In the genomic region with DNA sequence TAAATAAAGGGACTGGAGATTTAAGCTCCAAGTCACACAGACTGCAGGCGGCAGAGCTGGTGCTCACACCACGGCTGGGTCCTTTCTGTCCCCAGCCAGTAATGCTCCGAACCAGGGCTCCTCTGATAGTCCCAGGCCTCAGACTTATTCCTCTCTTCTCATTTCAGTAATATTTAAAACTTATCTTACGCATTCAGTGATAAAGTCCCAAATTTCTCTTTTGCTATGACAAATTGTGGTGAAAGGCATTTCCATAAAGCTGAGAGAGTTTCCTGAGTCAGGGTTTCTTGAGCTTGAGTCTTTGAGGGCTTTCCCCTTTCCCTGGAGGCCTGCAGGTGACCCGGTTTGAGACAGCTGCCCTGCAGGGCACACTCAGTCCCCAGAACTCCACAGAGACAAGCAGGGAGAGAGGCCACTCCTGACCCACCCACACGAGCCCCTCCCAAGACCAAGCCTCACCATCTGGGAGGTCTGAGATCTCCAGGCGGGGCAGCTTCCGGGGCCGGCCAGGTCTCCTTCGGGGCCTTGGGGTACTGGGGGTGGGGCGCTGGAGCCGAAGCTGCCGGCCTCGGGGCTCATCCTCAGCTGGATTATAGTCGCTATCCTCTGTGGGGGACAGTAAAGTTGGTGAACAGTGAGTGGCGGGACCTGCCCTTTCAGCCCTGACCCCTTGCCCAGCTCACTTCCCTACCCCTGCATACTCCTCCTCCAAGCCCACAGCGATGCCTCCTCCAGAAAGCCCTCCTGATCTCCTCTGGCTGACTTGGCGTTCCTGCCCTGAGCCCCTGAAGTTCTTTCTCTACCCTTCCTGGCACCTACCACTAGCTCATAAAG, we compare ENCODE assay signal across 17 cellular contexts. TPM values are rescaled to one million over a fixed set of nuclear protein-coding genes. Genes with fewer than 3 reads are reported as not detected.
DNase-seq lines count a peak whose midpoint lies in the region; ATAC-seq, FAIRE-seq and TF ChIP-seq lines count a peak whose summit lies in the region.
"Had no signal": no experiment of that assay in that cellular context is flagged by ENCODE, and none has a peak within 500 bp of the region (broad histone marks: within the 10 kb centered on the region; RNA-seq: fewer than 3 reads in every experiment).

No MANE protein-coding gene starts in this region.

- ATAC-seq in K562 (no peak), GM21786 (IDR thresholded peaks at IDR 0.05; ENCODE audit: unreplicated experiment) (no peak)
- ATAC-seq: natural killer cell had no signal

- no peaks in the 10 kb centered on the region for H3K9me3 Mint-ChIP-seq in activated T-cell treated with anti-CD3 and anti-CD28 coated beads, Interleukin-2, amount 50 U/mL, for 24 hours
- no peaks in the 10 kb centered on the region for H3K9me3 Mint-ChIP-seq in H9
- H3K9me3 Mint-ChIP-seq: activated naive CD8-positive, alpha-beta T cell treated with anti-CD3 and anti-CD28 coated beads, Interleukin-2, amount 10 ng/mL, durations not matched to agents 7 days and 5 days; natural killer cell had no signal

- peak overlapping the region; percentile 61 for H3K27ac Mint-ChIP-seq in activated T-cell treated with anti-CD3 and anti-CD28 coated beads, Interleukin-2, amount 50 U/mL, for 24 hours
- peak overlapping the region in 1 of 3 experiments; percentile 82; a peak in 2 of 7 replicates for H3K27ac Mint-ChIP-seq in H9
- H3K27ac Mint-ChIP-seq: activated naive CD8-positive, alpha-beta T cell treated with anti-CD3 and anti-CD28 coated beads, Interleukin-2, amount 10 ng/mL, durations not matched to agents 7 days and 5 days; natural killer cell had no signal

- no peak overlapping the region for H2BK12ac ChIP-seq in H9 (ENCODE audit: insufficient read length, low read depth, low read length)

- no peak for FAIRE-seq in K562 (lab: Jason Lieb, UNC)
- FAIRE-seq: bronchial epithelial cell had no signal

- no peak for TF ChIP-seq EP300 in K562 (IDR thresholded peaks at IDR 0.05; ENCODE audit: low read length)
- TF ChIP-seq EP300 in sigmoid colon (IDR thresholded peaks at IDR 0.05), result no peak

- BruUV-seq in K562 (replicated peaks; lab: Mats Ljungman, UMichigan), result no TSS peak

- H3K79me1 ChIP-seq in H9 (ENCODE audit: insufficient read depth, low read depth, low read length, poor library complexity, severe bottlenecking), result no peaks in the 10 kb centered on the region

- no peaks in the 10 kb centered on the region for H3K9me3 ChIP-seq in H9 (ENCODE audit: control insufficient read depth, low read depth, low read length)
- H3K9me3 ChIP-seq in K562 (replicated peaks; ENCODE audit: control insufficient read depth, insufficient read depth, low read depth, low read length), result no peaks in the 10 kb centered on the region
- no peaks in the 10 kb centered on the region for H3K9me3 ChIP-seq in sigmoid colon
- H3K9me3 ChIP-seq in Karpas-422 (ENCODE audit: low read length), result no peaks in the 10 kb centered on the region
- H3K9me3 ChIP-seq: esophagus muscularis mucosa had no signal

- no peak overlapping the region for H3K4me3 Mint-ChIP-seq in activated T-cell treated with anti-CD3 and anti-CD28 coated beads, Interleukin-2, amount 50 U/mL, for 24 hours
- no peak overlapping the region for H3K4me3 Mint-ChIP-seq in H9
- H3K4me3 Mint-ChIP-seq: activated naive CD8-positive, alpha-beta T cell treated with anti-CD3 and anti-CD28 coated beads, Interleukin-2, amount 10 ng/mL, durations not matched to agents 7 days and 5 days; natural killer cell had no signal

- TF ChIP-seq POLR2A in K562 (conservative IDR thresholded peaks at IDR 0.05) (no peak), sigmoid colon (IDR thresholded peaks at IDR 0.05) (no peak)

- no peak overlapping the region for H2BK120ac ChIP-seq in H9 (ENCODE audit: low read depth, low read length, poor library complexity, severe bottlenecking)

- H3K23me2 ChIP-seq in H9 (ENCODE audit: insufficient read length, low read depth, low read length, poor library complexity, severe bottlenecking), result peaks cover 2% of the 10 kb centered on the region

- TF ChIP-seq RAD21 in K562 (CRISPR knock-in tag; conservative IDR thresholded peaks at IDR 0.05 in 1 of 2, IDR thresholded peaks at IDR 0.05 in 1 of 2), result no peak

- H3K4ac ChIP-seq in H9 (ENCODE audit: low read depth, low read length), result no peak overlapping the region

- H3K14ac ChIP-seq in H9 (ENCODE audit: insufficient read depth, low read length), result no peak overlapping the region

- H3K79me2 ChIP-seq in H9 (ENCODE audit: insufficient read depth, low read length) (no peaks in the 10 kb centered on the region), K562 (ENCODE audit: control insufficient read depth, insufficient read depth, low read length) (peaks cover 3% of the 10 kb centered on the region; the same call in 1 of the 3 replicates), Karpas-422 (ENCODE audit: low read length) (peaks cover 18% of the 10 kb centered on the region)

- H4K8ac ChIP-seq in H9 (replicated peaks; ENCODE audit: insufficient read length, low read depth, low read length), result no peak overlapping the region

- H3K27me3 Mint-ChIP-seq in activated T-cell treated with anti-CD3 and anti-CD28 coated beads, Interleukin-2, amount 50 U/mL, for 24 hours, result no peaks in the 10 kb centered on the region
- no peaks in the 10 kb centered on the region for H3K27me3 Mint-ChIP-seq in H9 (ENCODE audit: low read depth)
- H3K27me3 Mint-ChIP-seq: activated naive CD8-positive, alpha-beta T cell treated with anti-CD3 and anti-CD28 coated beads, Interleukin-2, amount 10 ng/mL, durations not matched to agents 7 days and 5 days had no signal

- no peak overlapping the region for H2AK5ac ChIP-seq in H9 (ENCODE audit: insufficient read length, low read length)

- no peak overlapping the region for H3K9ac ChIP-seq in H9 (ENCODE audit: extremely low read depth, insufficient read length, low read length)
- H3K9ac ChIP-seq in K562 (ENCODE audit: insufficient read depth in 1 of 2, low read depth in 2 of 2, low read length in 2 of 2), result peak overlapping the region in 1 of 2 experiments; percentile 78; a peak in 2 of 4 replicates
- H3K9ac ChIP-seq in Karpas-422 (ENCODE audit: low read length), result no peak overlapping the region

- H3K36me3 Mint-ChIP-seq in activated T-cell treated with anti-CD3 and anti-CD28 coated beads, Interleukin-2, amount 50 U/mL, for 24 hours (ENCODE audit: low read depth), result peaks cover 91% of the 10 kb centered on the region
- peaks cover 12 to 62% (median 41%) of the 10 kb centered on the region in 3 experiments; a peak in 6 of 7 replicates for H3K36me3 Mint-ChIP-seq in H9 (ENCODE audit: insufficient read depth in 1 of 3, low read depth in 3 of 3)
- H3K36me3 Mint-ChIP-seq: natural killer cell had no signal

- no peak overlapping the region for H3K56ac ChIP-seq in H9 (ENCODE audit: insufficient read length, low read depth, low read length)

- no peak overlapping the region for H3T11ph ChIP-seq in H9 (ENCODE audit: low read length)

- TF ChIP-seq CTCF in H9 (conservative IDR thresholded peaks at IDR 0.05) (no peak), K562 (IDR thresholded peaks at IDR 0.05 in 2 of 3, conservative IDR thresholded peaks at IDR 0.05 in 1 of 3; ENCODE audit: insufficient read depth in 2 of 3, low read depth in 1 of 3, low read length in 3 of 3) (no peak), sigmoid colon (IDR thresholded peaks at IDR 0.05) (no peak)

- no peak overlapping the region for H2BK15ac ChIP-seq in H9 (ENCODE audit: low read depth, low read length)

- no peaks in the 10 kb centered on the region for H3K9me1 ChIP-seq in K562 (ENCODE audit: control insufficient read depth, insufficient read depth, low read length)

- no peak overlapping the region for H3K4me3 ChIP-seq in K562
- H3K4me3 ChIP-seq in sigmoid colon, result no peak overlapping the region
- no peak overlapping the region for H3K4me3 ChIP-seq in Karpas-422 (ENCODE audit: low read length)
- H3K4me3 ChIP-seq: dorsolateral prefrontal cortex, esophagus muscularis mucosa had no signal

- H4K91ac ChIP-seq in H9 (ENCODE audit: insufficient read length, low read depth, low read length), result no peak overlapping the region

- no peak overlapping the region for H2BK20ac ChIP-seq in H9 (ENCODE audit: low read depth, low read length, poor library complexity, severe bottlenecking)

- POLR2A ChIA-PET in K562 (lab: Yijun Ruan, JAX), result interaction anchor here (1.0 to 1.9 kb wide), 3 partner anchors 7 to 31 kb away, joined by 3 to 10 read pairs (median 3); partner anchors contain the start of gene PCIF1

- H3K4me1 ChIP-seq in H9 (ENCODE audit: insufficient read depth, low read length) (no peaks in the 10 kb centered on the region), K562 (replicated peaks in 1 of 2; ENCODE audit: control insufficient read depth in 2 of 2, insufficient read depth in 2 of 2, low read length in 2 of 2) (peaks cover 5 to 27% of the 10 kb centered on the region in 2 experiments; a peak in 4 of 5 replicates), sigmoid colon (peaks cover 0 to 20% (median 12%) of the 10 kb centered on the region in 4 donors), Karpas-422 (ENCODE audit: low read length) (peaks cover 13% of the 10 kb centered on the region)

- intact Hi-C loops in K562 (cut with micrococcal nuclease) (no loop called here), sigmoid colon (cut with DNase I) (no loop called here)

- CTCF ChIA-PET in K562 (lab: Yijun Ruan, JAX; ENCODE audit: low intra/inter-chr PET ratio), result interaction anchor here (0.7 kb wide), 1 partner anchor 190 kb away, joined by 3 read pairs; no protein-coding TSS in a partner anchor

- no peaks in the 10 kb centered on the region for H3K9me2 ChIP-seq in Karpas-422 (replicated peaks; ENCODE audit: insufficient read depth, low read length)

- H4K5ac ChIP-seq in H9 (ENCODE audit: insufficient read length, low read depth, low read length), result no peak overlapping the region

- H3K27me3 ChIP-seq in H9 (ENCODE audit: insufficient read depth, low read length) (no peaks in the 10 kb centered on the region), K562 (ENCODE audit: control insufficient read depth in 2 of 2, insufficient read depth in 2 of 2, low read length in 2 of 2) (no peaks in the 10 kb centered on the region), sigmoid colon (no peaks in the 10 kb centered on the region), Karpas-422 (ENCODE audit: low read length) (no peaks in the 10 kb centered on the region)
- H3K27me3 ChIP-seq: dorsolateral prefrontal cortex, esophagus muscularis mucosa had no signal

- no peak overlapping the region for H3K18ac ChIP-seq in H9 (ENCODE audit: insufficient read length, low read depth, low read length)

- in situ Hi-C loops in K562 (cut with MboI), result no loop called here

- H3K27ac ChIP-seq in H9 (ENCODE audit: insufficient read length, low read depth, low read length) (no peak overlapping the region), K562 (ENCODE audit: extremely low read depth, low read depth, low read length) (no peak overlapping the region), sigmoid colon (no peak overlapping the region), Karpas-422 (ENCODE audit: low read length) (no peak overlapping the region)
- H3K27ac ChIP-seq: dorsolateral prefrontal cortex, esophagus muscularis mucosa had no signal

- peaks cover 21% of the 10 kb centered on the region for H3K4me1 Mint-ChIP-seq in activated T-cell treated with anti-CD3 and anti-CD28 coated beads, Interleukin-2, amount 50 U/mL, for 24 hours (ENCODE audit: low read depth)
- H3K4me1 Mint-ChIP-seq in H9, result peaks cover 6% of the 10 kb centered on the region in 2 experiments

- H3K4me2 ChIP-seq in H9 (ENCODE audit: insufficient read depth, insufficient read length, low read length) (no peak overlapping the region), K562 (ENCODE audit: insufficient read depth, low read length) (no peak overlapping the region), Karpas-422 (ENCODE audit: low read depth, low read length, poor library complexity, severe bottlenecking) (no peak overlapping the region)

- DNase-seq in activated T-cell treated with anti-CD3 and anti-CD28 coated beads, Interleukin-2, amount 50 U/mL, for 24 hours, result no peak
- DNase-seq in activated T-cell treated with anti-CD3 and anti-CD28 coated beads, Interleukin-2, amount 50 U/mL, for 1 hour, result no peak
- DNase-seq in H9, result peak; percentile 14
- peak in 1 of 4 experiments; percentile 18 for DNase-seq in K562 (ENCODE audit: extremely low read depth in 1 of 4, low spot score in 3 of 4)
- peak; percentile 59 for DNase-seq in sigmoid colon
- no peak for DNase-seq in Karpas-422
- no peak for DNase-seq in T-helper 2 cell
- DNase-seq: activated naive CD8-positive, alpha-beta T cell treated with anti-CD3 and anti-CD28 coated beads, Interleukin-2, amount 10 ng/mL, durations not matched to agents 7 days and 5 days; DND-41; natural killer cell; NCI-H1694; stimulated activated CD4-positive, alpha-beta T cell treated with anti-CD3 and anti-CD28 coated beads, Interleukin-15, amount 100 ng/mL, for 24 hours had no signal

- H2AFZ ChIP-seq in H9 (ENCODE audit: low read length) (no peak overlapping the region), K562 (ENCODE audit: low read depth, low read length) (no peak overlapping the region), Karpas-422 (ENCODE audit: low read length) (no peak overlapping the region)

- H2BK5ac ChIP-seq in H9 (ENCODE audit: insufficient read length, low read length), result no peak overlapping the region

- H3K23ac ChIP-seq in H9 (ENCODE audit: insufficient read length, low read depth, low read length), result no peak overlapping the region

- no peaks in the 10 kb centered on the region for H4K20me1 ChIP-seq in H9 (ENCODE audit: control insufficient read depth, insufficient read depth, insufficient read length)
- peaks cover 6% of the 10 kb centered on the region; the same call in 1 of the 2 replicates for H4K20me1 ChIP-seq in K562 (replicated peaks; ENCODE audit: control insufficient read depth, insufficient read depth, low read length)
- H4K20me1 ChIP-seq in Karpas-422 (ENCODE audit: insufficient read depth, low read depth, low read length), result no peaks in the 10 kb centered on the region

- no CpG with 5 or more reads among the region's 18 CpGs for WGBS in H9 (ENCODE audit: extremely low coverage, insufficient read length, low lambda C conversion rate)
- 84% methylated on average over 16 of the region's 18 CpGs for WGBS in K562 (ENCODE audit: insufficient coverage, low coverage, missing lambda C conversion rate)
- 88 to 89% methylated on average over 18 of the region's 18 CpGs for WGBS in sigmoid colon, 2 donors

- H3K36me3 ChIP-seq in K562 (ENCODE audit: control insufficient read depth, insufficient read depth, low read length) (peaks cover 80% of the 10 kb centered on the region; the same call in 2 of the 3 replicates), sigmoid colon (peaks cover 47 to 93% (median 80%) of the 10 kb centered on the region in 4 donors), Karpas-422 (ENCODE audit: insufficient read depth, low read length) (peaks cover 18% of the 10 kb centered on the region; the same call in 1 of the 2 replicates)

RNA-seq across cellular contexts. Expression of gene ZNF335, which starts 6.6 kb away (rescaled TPM):
- 19.7 and 21.1 TPM in 2 replicates for total RNA-seq in H9 (2021)
- total RNA-seq in K562 (2011; cell fraction: chromatin; rRNA removed; ENCODE audit: low replicate concordance), result 44.9 and 117 TPM in 2 replicates
- 57.4 and 66.4 TPM in 2 replicates for total RNA-seq in K562 (2011; cell fraction: nucleolus; rRNA removed)
- 50.4 and 55.9 TPM in 2 replicates for total RNA-seq in K562 (2011; cell fraction: nucleoplasm; rRNA removed)
- total RNA-seq in K562 (2014; rRNA removed), result 11.6 and 14.0 TPM in 2 replicates
- 3.3 and 4.3 TPM in 2 replicates for total RNA-seq in K562 (2014; rRNA removed; fragmentation: Illumina TruSeq; extraction: Trizol)
- 7.6 and 7.7 TPM in 2 replicates for total RNA-seq in K562 (2015; rRNA removed; fragmentation: Illumina TruSeq; extraction: Trizol)
- 13.8 and 16.0 TPM in 2 replicates for total RNA-seq in K562 (2021)
- polyA plus RNA-seq in K562 (2011; rRNA removed), result 4.8 and 9.5 TPM in 2 replicates
- 5.6 and 9.3 TPM in 2 replicates for polyA plus RNA-seq in K562 (2011; cell fraction: cytosol; rRNA removed)
- 35.4 and 61.3 TPM in 2 replicates for polyA plus RNA-seq in K562 (2011; cell fraction: nucleus; rRNA removed)
- 8.2 and 13.0 TPM in 2 replicates for polyA plus RNA-seq in K562 (2012)
- polyA plus RNA-seq in K562 (2014; fragmentation: Illumina TruSeq; extraction: Trizol), result 9.0 and 12.6 TPM in 2 replicates
- polyA plus RNA-seq in K562 (2014; fragmentation: Nextera tagmentation; extraction: Ambion mirVana), result under 1 TPM; 0.39 to 0.50 TPM
- 10.4 and 13.2 TPM in 2 replicates for polyA plus RNA-seq in K562 (2014; rRNA removed)
- 8.5 and 9.4 TPM in 2 replicates for polyA minus RNA-seq in K562 (2011; rRNA and poly(A)+ RNA removed)
- 6.1 and 7.8 TPM in 2 replicates for polyA minus RNA-seq in K562 (2011; cell fraction: cytosol; rRNA and poly(A)+ RNA removed)
- 23.6 and 24.7 TPM in 2 replicates for polyA minus RNA-seq in K562 (2011; cell fraction: nucleus; rRNA and poly(A)+ RNA removed)
- total RNA-seq in sigmoid colon, result 10 to 100 TPM; 12.0 to 24.4 (median 14.9) TPM
- 10 to 100 TPM in 1 of 3 donors, 1 to 10 TPM in 2; 5.4 to 17.1 (median 5.5) TPM for polyA plus RNA-seq in sigmoid colon
- total RNA-seq in Karpas-422 (2014; rRNA removed; shearing (Covaris generic); ENCODE audit: low replicate concordance), result 13.2 and 20.3 TPM in 2 replicates

RNA-seq across cellular contexts. Expression of gene PCIF1, which starts 30.9 kb away (rescaled TPM):
- total RNA-seq in H9 (2021) (26.6 and 26.8 TPM in 2 replicates), K562 (2014; rRNA removed) (9.8 and 12.3 TPM in 2 replicates), K562 (2014; rRNA removed; fragmentation: Illumina TruSeq; extraction: Trizol) (7.7 and 9.6 TPM in 2 replicates), K562 (2015; rRNA removed; fragmentation: Illumina TruSeq; extraction: Trizol) (9.7 and 11.3 TPM in 2 replicates), K562 (2021) (29.4 and 30.0 TPM in 2 replicates), sigmoid colon (10 to 100 TPM; 31.4 to 39.3 (median 32.5) TPM)
- total RNA-seq in K562 (2011; cell fraction: chromatin; rRNA removed; ENCODE audit: low replicate concordance), result 23.1 and 62.7 TPM in 2 replicates
- 46.3 and 47.2 TPM in 2 replicates for total RNA-seq in K562 (2011; cell fraction: nucleolus; rRNA removed)
- 25.7 and 30.1 TPM in 2 replicates for total RNA-seq in K562 (2011; cell fraction: nucleoplasm; rRNA removed)
- polyA plus RNA-seq in K562 (2011; rRNA removed) (11.1 and 15.3 TPM in 2 replicates), K562 (2014; fragmentation: Illumina TruSeq; extraction: Trizol) (27.8 and 33.7 TPM in 2 replicates), K562 (2014; fragmentation: Nextera tagmentation; extraction: Ambion mirVana) (10 to 100 TPM in 1 of 2 experiments, 1 to 10 TPM in 1; 5.8 to 12.9 TPM), K562 (2014; rRNA removed) (18.9 and 20.0 TPM in 2 replicates), sigmoid colon (10 to 100 TPM; 26.4 to 37.8 (median 27.2) TPM)
- polyA plus RNA-seq in K562 (2011; cell fraction: cytosol; rRNA removed), result 20.6 and 30.6 TPM in 2 replicates
- polyA plus RNA-seq in K562 (2011; cell fraction: nucleus; rRNA removed), result 50.4 and 55.2 TPM in 2 replicates
- polyA plus RNA-seq in K562 (2012), result 25.3 and 34.4 TPM in 2 replicates
- 10.7 and 11.1 TPM in 2 replicates for polyA minus RNA-seq in K562 (2011; rRNA and poly(A)+ RNA removed)
- polyA minus RNA-seq in K562 (2011; cell fraction: cytosol; rRNA and poly(A)+ RNA removed), result 15.3 and 20.8 TPM in 2 replicates
- 29.6 and 39.9 TPM in 2 replicates for polyA minus RNA-seq in K562 (2011; cell fraction: nucleus; rRNA and poly(A)+ RNA removed)
- 10.0 and 12.0 TPM in 2 replicates for total RNA-seq in Karpas-422 (2014; rRNA removed; shearing (Covaris generic); ENCODE audit: low replicate concordance)

RNA-seq across cellular contexts. Expression of gene MMP9, which starts 43.3 kb away (rescaled TPM):
- total RNA-seq in H9 (2021) (2.0 and 2.7 TPM in 2 replicates), K562 (2014; rRNA removed) (0.04 TPM in 1 of 2 replicates, not detected in the other), K562 (2014; rRNA removed; fragmentation: Illumina TruSeq; extraction: Trizol) (not detected in 2 replicates), K562 (2015; rRNA removed; fragmentation: Illumina TruSeq; extraction: Trizol) (not detected in 2 replicates), K562 (2021) (not detected in 2 replicates), sigmoid colon (under 1 TPM in 1 of 4 donors, not detected in 3; 0.27 TPM)
- total RNA-seq in K562 (2011; cell fraction: chromatin; rRNA removed; ENCODE audit: low replicate concordance), result not detected in 2 replicates
- not detected in 2 replicates for total RNA-seq in K562 (2011; cell fraction: nucleolus; rRNA removed)
- total RNA-seq in K562 (2011; cell fraction: nucleoplasm; rRNA removed), result not detected in 2 replicates
- polyA plus RNA-seq in K562 (2011; rRNA removed) (not detected in 2 replicates), K562 (2014; fragmentation: Illumina TruSeq; extraction: Trizol) (not detected in 2 replicates), K562 (2014; fragmentation: Nextera tagmentation; extraction: Ambion mirVana) (not detected), K562 (2014; rRNA removed) (0.07 TPM in 1 of 2 replicates, not detected in the other), sigmoid colon (10 to 100 TPM in 1 of 3 donors, 1 to 10 TPM in 1, under 1 TPM in 1; 0.60 to 27.1 (median 2.5) TPM)
- polyA plus RNA-seq in K562 (2011; cell fraction: cytosol; rRNA removed), result 0.03 TPM in 1 of 2 replicates, not detected in the other
- not detected in 2 replicates for polyA plus RNA-seq in K562 (2011; cell fraction: nucleus; rRNA removed)
- 0.04 TPM in 1 of 2 replicates, not detected in the other for polyA plus RNA-seq in K562 (2012)
- not detected in 2 replicates for polyA minus RNA-seq in K562 (2011; rRNA and poly(A)+ RNA removed)
- not detected in 2 replicates for polyA minus RNA-seq in K562 (2011; cell fraction: cytosol; rRNA and poly(A)+ RNA removed)
- not detected in 2 replicates for polyA minus RNA-seq in K562 (2011; cell fraction: nucleus; rRNA and poly(A)+ RNA removed)
- total RNA-seq in Karpas-422 (2014; rRNA removed; shearing (Covaris generic); ENCODE audit: low replicate concordance), result not detected in 2 replicates
- total RNA-seq: lung microvascular endothelial cell had no signal

RNA-seq across cellular contexts. Expression of gene PLTP, which starts 53.4 kb away (rescaled TPM):
- total RNA-seq in H9 (2021) (61.4 and 62.5 TPM in 2 replicates), K562 (2014; rRNA removed) (18.6 and 28.2 TPM in 2 replicates), K562 (2014; rRNA removed; fragmentation: Illumina TruSeq; extraction: Trizol) (5.5 and 9.1 TPM in 2 replicates), K562 (2015; rRNA removed; fragmentation: Illumina TruSeq; extraction: Trizol) (16.8 and 17.6 TPM in 2 replicates), K562 (2021) (28.7 and 29.3 TPM in 2 replicates), sigmoid colon (100 to 1,000 TPM in 3 of 4 donors, 10 to 100 TPM in 1; 68.7 to 296 (median 156) TPM)
- 8.2 and 29.4 TPM in 2 replicates for total RNA-seq in K562 (2011; cell fraction: chromatin; rRNA removed; ENCODE audit: low replicate concordance)
- 32.4 and 37.9 TPM in 2 replicates for total RNA-seq in K562 (2011; cell fraction: nucleolus; rRNA removed)
- 20.8 and 24.0 TPM in 2 replicates for total RNA-seq in K562 (2011; cell fraction: nucleoplasm; rRNA removed)
- polyA plus RNA-seq in K562 (2011; rRNA removed) (12.2 and 24.1 TPM in 2 replicates), K562 (2014; fragmentation: Illumina TruSeq; extraction: Trizol) (25.8 and 26.5 TPM in 2 replicates), K562 (2014; fragmentation: Nextera tagmentation; extraction: Ambion mirVana) (1 to 10 TPM; 2.8 to 6.6 TPM), K562 (2014; rRNA removed) (24.5 and 25.6 TPM in 2 replicates), sigmoid colon (10 to 100 TPM; 36.6 to 52.0 (median 47.4) TPM)
- polyA plus RNA-seq in K562 (2011; cell fraction: cytosol; rRNA removed), result 41.5 and 45.1 TPM in 2 replicates
- 26.5 and 28.2 TPM in 2 replicates for polyA plus RNA-seq in K562 (2011; cell fraction: nucleus; rRNA removed)
- polyA plus RNA-seq in K562 (2012), result 30.0 and 78.8 TPM in 2 replicates
- polyA minus RNA-seq in K562 (2011; rRNA and poly(A)+ RNA removed), result 8.0 and 8.4 TPM in 2 replicates
- polyA minus RNA-seq in K562 (2011; cell fraction: cytosol; rRNA and poly(A)+ RNA removed), result 11.8 and 17.6 TPM in 2 replicates
- polyA minus RNA-seq in K562 (2011; cell fraction: nucleus; rRNA and poly(A)+ RNA removed), result 8.2 and 11.1 TPM in 2 replicates
- 19.8 and 29.0 TPM in 2 replicates for total RNA-seq in Karpas-422 (2014; rRNA removed; shearing (Covaris generic); ENCODE audit: low replicate concordance)

Comparison
In these comparisons a context has a peak if more than half of its experiments do, and no peak if none do; other contexts are left out.
1. DNase-seq: peak in H9 (single experiment) and sigmoid colon (single experiment); none in activated T-cell treated with anti-CD3 and anti-CD28 coated beads, Interleukin-2, amount 50 U/mL, for 24 hours (single experiment), activated T-cell treated with anti-CD3 and anti-CD28 coated beads, Interleukin-2, amount 50 U/mL, for 1 hour (single experiment), Karpas-422 (single experiment) and T-helper 2 cell (0 of 5).